ENCODE assay signal across 8 cellular contexts in the genomic region with DNA sequence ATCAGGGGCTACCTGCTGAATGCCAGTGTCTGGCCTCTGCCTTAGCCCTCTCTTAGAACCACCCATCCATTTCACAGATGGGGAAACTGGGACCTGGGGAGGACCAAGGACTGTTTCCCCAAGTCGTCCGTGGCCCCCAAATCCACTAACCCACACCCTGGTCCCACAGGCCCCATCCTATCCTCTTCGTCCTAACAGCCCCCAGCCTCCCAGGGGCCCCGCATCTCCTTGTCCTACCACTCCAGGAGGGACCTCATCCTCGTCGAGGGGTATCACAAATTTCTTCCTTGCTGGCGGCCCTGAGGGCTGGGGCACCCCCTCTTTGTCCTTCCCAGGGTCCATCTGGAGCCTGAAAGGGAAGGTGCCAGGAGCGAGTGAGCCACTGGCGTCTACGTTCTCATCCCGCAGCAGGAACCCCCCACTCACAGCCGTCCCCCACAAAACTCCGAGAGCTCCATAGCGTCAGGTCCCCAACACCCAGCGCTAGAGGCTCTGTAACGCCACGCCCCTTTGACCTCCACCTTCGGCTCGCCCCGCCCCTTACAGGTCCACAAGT. TPM values are rescaled to one million over a fixed set of nuclear protein-coding genes. Genes with fewer than 3 reads are reported as not detected.
DNase-seq lines count a peak whose midpoint lies in the region; ATAC-seq and TF ChIP-seq lines count a peak whose summit lies in the region.

No MANE protein-coding gene starts in this region.

- peak overlapping the region; percentile 85 for H3K4me2 ChIP-seq in IMR-90 (ENCODE audit: low read depth, low read length)

- H4K5ac ChIP-seq in IMR-90 (ENCODE audit: low read depth, low read length): peak overlapping the region; percentile 53

- peak overlapping the region; percentile 70 for H2BK120ac ChIP-seq in IMR-90 (ENCODE audit: low read depth, low read length)

- peak overlapping the region; percentile 69 for H4K91ac ChIP-seq in IMR-90 (ENCODE audit: insufficient read depth, low read depth, low read length)

- H2BK15ac ChIP-seq in IMR-90 (ENCODE audit: low read depth, low read length): peak overlapping the region; percentile 70; the same call in 2 of the 3 replicates

- H2BK20ac ChIP-seq in IMR-90 (ENCODE audit: low read depth, low read length): peak overlapping the region; percentile 64

- H3K79me1 ChIP-seq in IMR-90 (ENCODE audit: low read depth in 1 of 2, low read length in 2 of 2): peaks cover 14 to 48% of the 10 kb centered on the region in 2 experiments

- ATAC-seq in IMR-90 (ENCODE audit: low read depth) (no peak), HG03175 (IDR thresholded peaks at IDR 0.05; ENCODE audit: unreplicated experiment) (no peak)

- peaks cover 5% of the 10 kb centered on the region for H3K4me1 ChIP-seq in IMR-90 (ENCODE audit: control insufficient read depth, insufficient read depth, low read length)

- peak overlapping the region; percentile 78 for H3K9ac ChIP-seq in IMR-90 (ENCODE audit: low read depth, low read length)

- H3K27ac ChIP-seq in IMR-90 (ENCODE audit: insufficient read depth, low read length): peak overlapping the region; percentile 98

- H3K27ac Mint-ChIP-seq in activated T-helper 2 cell treated with anti-CD3 and anti-CD28 coated beads, Interferon-gamma antibody, Interleukin-2, Interleukin-4, amounts not matched to agents 10 μg/mL and 5 μg/mL and 100 μg/mL, durations not matched to agents 14 hours and 24 hours and 36 hours: peak overlapping the region; percentile 96

- no peak for TF ChIP-seq RAD21 in IMR-90 (IDR thresholded peaks at IDR 0.05; ENCODE audit: low read length)

- peaks cover 3% of the 10 kb centered on the region for H3K27me3 Mint-ChIP-seq in activated T-helper 2 cell treated with anti-CD3 and anti-CD28 coated beads, Interferon-gamma antibody, Interleukin-2, Interleukin-4, amounts not matched to agents 10 μg/mL and 5 μg/mL and 100 μg/mL, durations not matched to agents 14 hours and 24 hours and 36 hours (ENCODE audit: low read depth)

- H3K4ac ChIP-seq in IMR-90 (ENCODE audit: low read depth, low read length): peak overlapping the region; percentile 88

- H3K18ac ChIP-seq in IMR-90 (ENCODE audit: low read depth, low read length): peak overlapping the region; percentile 31

- H3K9me1 ChIP-seq in IMR-90 (ENCODE audit: insufficient read depth, low read length): no peaks in the 10 kb centered on the region; the same call in 1 of the 2 replicates

- TF ChIP-seq CTCF in IMR-90 (conservative IDR thresholded peaks at IDR 0.05; ENCODE audit: low read depth, low read length): no peak

- H2AFZ ChIP-seq in IMR-90 (replicated peaks; ENCODE audit: low read length, poor library complexity): peak overlapping the region; percentile 87

- H3K4me3 ChIP-seq in IMR-90 (ENCODE audit: insufficient read depth, low read depth, low read length): peak overlapping the region; percentile 70
- H3K4me3 ChIP-seq in iPS-18c (ENCODE audit: insufficient read depth, low read depth, low read length): peak overlapping the region; percentile 84

- intact Hi-C loops in IMR-90 (cut with micrococcal nuclease): no loop called here
- intact Hi-C loops in activated T-helper 2 cell treated with anti-CD3 and anti-CD28 coated beads, Interferon-gamma antibody, Interleukin-2, Interleukin-4, amounts not matched to agents 10 μg/mL and 5 μg/mL and 100 μg/mL, durations not matched to agents 14 hours and 24 hours and 36 hours (cut with micrococcal nuclease): loop anchor here (2.0 to 10.0 kb wide), 4 partner anchors 20 to 219 kb away; a partner anchor contains a TSS

- peak overlapping the region; percentile 75 for H2BK5ac ChIP-seq in IMR-90 (ENCODE audit: low read depth, low read length, poor library complexity, severe bottlenecking)

- peaks cover 25% of the 10 kb centered on the region for H3K36me3 ChIP-seq in IMR-90 (ENCODE audit: control insufficient read depth, insufficient read depth, low read length)

- H3K56ac ChIP-seq in IMR-90 (ENCODE audit: extremely low read depth, insufficient read depth, low read length): peak overlapping the region; percentile 59

- H2AK5ac ChIP-seq in IMR-90 (ENCODE audit: low read depth, low read length): peak overlapping the region; percentile 80

- peaks cover 41% of the 10 kb centered on the region for H3K4me1 Mint-ChIP-seq in activated T-helper 2 cell treated with anti-CD3 and anti-CD28 coated beads, Interferon-gamma antibody, Interleukin-2, Interleukin-4, amounts not matched to agents 10 μg/mL and 5 μg/mL and 100 μg/mL, durations not matched to agents 14 hours and 24 hours and 36 hours (ENCODE audit: low read depth)

- H3K36me3 Mint-ChIP-seq in activated T-helper 2 cell treated with anti-CD3 and anti-CD28 coated beads, Interferon-gamma antibody, Interleukin-2, Interleukin-4, amounts not matched to agents 10 μg/mL and 5 μg/mL and 100 μg/mL, durations not matched to agents 14 hours and 24 hours and 36 hours (ENCODE audit: low read depth): peaks cover 35% of the 10 kb centered on the region

- H3K23ac ChIP-seq in IMR-90 (ENCODE audit: low read depth, low read length): peak overlapping the region; percentile 78; the same call in 1 of the 2 replicates

- H3K4me3 Mint-ChIP-seq in activated T-helper 2 cell treated with anti-CD3 and anti-CD28 coated beads, Interferon-gamma antibody, Interleukin-2, Interleukin-4, amounts not matched to agents 10 μg/mL and 5 μg/mL and 100 μg/mL, durations not matched to agents 14 hours and 24 hours and 36 hours (ENCODE audit: low read depth): peak overlapping the region; percentile 93

- POLR2A ChIA-PET in IMR-90 (lab: Charles Lee; ENCODE audit: unreplicated experiment): no interaction called here

- DNase-seq in IMR-90 (no peak), globus pallidus (ENCODE audit: low spot score) (no peak), HK-2 (ENCODE audit: unreplicated experiment) (no peak), NCI-H510A treated with DMSO at 0.1 percent for 48 hours (lab: John Stamatoyannopoulos, UW) (no peak)
- no peak for DNase-seq in activated T-helper 2 cell treated with anti-CD3 and anti-CD28 coated beads, Interferon-gamma antibody, Interleukin-2, Interleukin-4, amounts not matched to agents 10 μg/mL and 5 μg/mL and 100 μg/mL, durations not matched to agents 14 hours and 24 hours and 36 hours (ENCODE audit: low spot score)
- DNase-seq in stimulated activated CD8-positive, alpha-beta memory T cell treated with anti-CD3 and anti-CD28 coated beads, Interleukin-12 subunit alpha, Interleukin-12 subunit beta, amount 100 ng/mL, for 4 hours (ENCODE audit: low read depth): peak; percentile 66

- in situ Hi-C loops in IMR-90 (cut with MboI; ENCODE audit: low sequenced_read_pairs): no loop called here

- CTCF ChIA-PET in IMR-90 (lab: Yijun Ruan, JAX): no interaction called here

- no peaks in the 10 kb centered on the region for H3K9me3 Mint-ChIP-seq in activated T-helper 2 cell treated with anti-CD3 and anti-CD28 coated beads, Interferon-gamma antibody, Interleukin-2, Interleukin-4, amounts not matched to agents 10 μg/mL and 5 μg/mL and 100 μg/mL, durations not matched to agents 14 hours and 24 hours and 36 hours

- dilution Hi-C loops in IMR-90 (cut with HindIII; ENCODE audit: low sequenced_read_pairs, unreplicated experiment): no loop called here

- TF ChIP-seq POLR2A in IMR-90 (IDR thresholded peaks at IDR 0.05; ENCODE audit: low read depth, low read length): no peak

- peak overlapping the region; percentile 95 for H2AK9ac ChIP-seq in IMR-90 (replicated peaks; ENCODE audit: low read depth, low read length, poor library complexity)

- no peaks in the 10 kb centered on the region for H3K27me3 ChIP-seq in IMR-90 (ENCODE audit: control insufficient read depth, insufficient read depth, low read length)

- TSS peak; percentile 43 for BruUV-seq in IMR-90 (replicated peaks; lab: Mats Ljungman, UMichigan)

- H3K9me3 ChIP-seq in IMR-90 (ENCODE audit: control insufficient read depth, insufficient read depth, low read length) (no peaks in the 10 kb centered on the region), iPS-18c (ENCODE audit: control insufficient read depth, insufficient read depth, low read length) (no peaks in the 10 kb centered on the region)

- peak overlapping the region; percentile 91 to 92 for H4K8ac ChIP-seq in IMR-90 (ENCODE audit: low read depth in 2 of 2, low read length in 2 of 2)

- peak overlapping the region; percentile 93 for H3K14ac ChIP-seq in IMR-90 (replicated peaks; ENCODE audit: low read depth, low read length)

- H4K20me1 ChIP-seq in IMR-90 (ENCODE audit: insufficient read depth, low read length): no peaks in the 10 kb centered on the region

- 4% methylated on average over 10 of the region's 20 CpGs; no CpG with 5 or more reads in 1 of the 2 experiments for WGBS in IMR-90 (ENCODE audit: extremely low coverage in 2 of 2, insufficient read length in 1 of 2), 2 experiments

RNA-seq across cellular contexts. Expression of a gene that starts 0.6 kb away (rescaled TPM):
- 76.9 and 84.2 TPM in 2 replicates for total RNA-seq in IMR-90 (2012; rRNA removed)
- 132 and 153 TPM in 2 replicates for polyA plus RNA-seq in IMR-90 (2012; rRNA removed)
- 113 and 118 TPM in 2 replicates for polyA plus RNA-seq in IMR-90 (2012; cell fraction: cytosol; rRNA removed)
- polyA plus RNA-seq in IMR-90 (2012; cell fraction: nucleus; rRNA removed; ENCODE audit: low replicate concordance): 152 and 183 TPM in 2 replicates
- 114 and 118 TPM in 2 replicates for total RNA-seq in activated T-helper 2 cell treated with anti-CD3 and anti-CD28 coated beads, Interferon-gamma antibody, Interleukin-2, Interleukin-4, amounts not matched to agents 10 μg/mL and 5 μg/mL and 100 μg/mL, durations not matched to agents 14 hours and 24 hours and 36 hours

RNA-seq across cellular contexts. Expression of a gene that starts 16.7 kb away (rescaled TPM):
- total RNA-seq in IMR-90 (2012; rRNA removed): 10.3 and 12.5 TPM in 2 replicates
- 8.0 and 8.8 TPM in 2 replicates for polyA plus RNA-seq in IMR-90 (2012; rRNA removed)
- polyA plus RNA-seq in IMR-90 (2012; cell fraction: cytosol; rRNA removed): 3.3 and 3.9 TPM in 2 replicates
- polyA plus RNA-seq in IMR-90 (2012; cell fraction: nucleus; rRNA removed; ENCODE audit: low replicate concordance): 2.0 and 2.1 TPM in 2 replicates
- 16.1 and 16.7 TPM in 2 replicates for total RNA-seq in activated T-helper 2 cell treated with anti-CD3 and anti-CD28 coated beads, Interferon-gamma antibody, Interleukin-2, Interleukin-4, amounts not matched to agents 10 μg/mL and 5 μg/mL and 100 μg/mL, durations not matched to agents 14 hours and 24 hours and 36 hours

RNA-seq across cellular contexts. Expression of a gene that starts 18.2 kb away (rescaled TPM):
- 0.56 and 3.0 TPM in 2 replicates for total RNA-seq in IMR-90 (2012; rRNA removed)
- 11.6 and 13.3 TPM in 2 replicates for polyA plus RNA-seq in IMR-90 (2012; rRNA removed)
- 11.6 and 19.4 TPM in 2 replicates for polyA plus RNA-seq in IMR-90 (2012; cell fraction: cytosol; rRNA removed)
- 24.0 and 44.8 TPM in 2 replicates for polyA plus RNA-seq in IMR-90 (2012; cell fraction: nucleus; rRNA removed; ENCODE audit: low replicate concordance)
- total RNA-seq in activated T-helper 2 cell treated with anti-CD3 and anti-CD28 coated beads, Interferon-gamma antibody, Interleukin-2, Interleukin-4, amounts not matched to agents 10 μg/mL and 5 μg/mL and 100 μg/mL, durations not matched to agents 14 hours and 24 hours and 36 hours: 12.8 and 16.6 TPM in 2 replicates

RNA-seq across cellular contexts. Expression of a gene that starts 44.7 kb away (rescaled TPM):
- total RNA-seq in IMR-90 (2012; rRNA removed): 11.1 and 31.9 TPM in 2 replicates
- 15.6 and 60.1 TPM in 2 replicates for polyA plus RNA-seq in IMR-90 (2012; rRNA removed)
- polyA plus RNA-seq in IMR-90 (2012; cell fraction: cytosol; rRNA removed): 52.4 and 90.3 TPM in 2 replicates
- 982 and 1,348 TPM in 2 replicates for polyA plus RNA-seq in IMR-90 (2012; cell fraction: nucleus; rRNA removed; ENCODE audit: low replicate concordance)
- total RNA-seq in activated T-helper 2 cell treated with anti-CD3 and anti-CD28 coated beads, Interferon-gamma antibody, Interleukin-2, Interleukin-4, amounts not matched to agents 10 μg/mL and 5 μg/mL and 100 μg/mL, durations not matched to agents 14 hours and 24 hours and 36 hours: 10.2 and 10.9 TPM in 2 replicates

RNA-seq across cellular contexts. Expression of a gene that starts 52.7 kb away (rescaled TPM):
- 26.7 and 30.6 TPM in 2 replicates for total RNA-seq in IMR-90 (2012; rRNA removed)
- 66.5 and 75.6 TPM in 2 replicates for polyA plus RNA-seq in IMR-90 (2012; rRNA removed)
- 51.6 and 67.4 TPM in 2 replicates for polyA plus RNA-seq in IMR-90 (2012; cell fraction: cytosol; rRNA removed)
- 119 and 274 TPM in 2 replicates for polyA plus RNA-seq in IMR-90 (2012; cell fraction: nucleus; rRNA removed; ENCODE audit: low replicate concordance)
- 32.6 and 34.5 TPM in 2 replicates for total RNA-seq in activated T-helper 2 cell treated with anti-CD3 and anti-CD28 coated beads, Interferon-gamma antibody, Interleukin-2, Interleukin-4, amounts not matched to agents 10 μg/mL and 5 μg/mL and 100 μg/mL, durations not matched to agents 14 hours and 24 hours and 36 hours
